Comparison of ENCODE assay signal across 27 cellular contexts in genomic region chr2:189116984-189117383, GRCh38.
DNase-seq lines count a peak whose midpoint lies in the region; ATAC-seq, FAIRE-seq and TF ChIP-seq lines count a peak whose summit lies in the region.
"Had no signal": no experiment of that assay in that cellular context is flagged by ENCODE, and none has a peak within 500 bp of the region (broad histone marks: within the 10 kb centered on the region; RNA-seq: fewer than 3 reads in every experiment).

No MANE protein-coding gene starts in this region.

- ATAC-seq in upper lobe of right lung: no peak
- no peak for ATAC-seq in GM19351 (IDR thresholded peaks at IDR 0.05; ENCODE audit: unreplicated experiment)
- ATAC-seq: activated T-cell treated with anti-CD3 and anti-CD28 coated beads, Interleukin-2, amount 50 U/mL, for 72 hours; left colon; right lobe of liver; stimulated activated naive B cell treated with anti-CD40 and anti-IgM and Interleukin-4, amounts not matched to agents 10 μg/mL and 1 μg/mL and 100 μg/mL, for 72 hours had no signal

- TF ChIP-seq CTCF in SK-N-SH (IDR thresholded peaks at IDR 0.05): no peak
- TF ChIP-seq CTCF in osteocyte (IDR thresholded peaks at IDR 0.05): no peak
- TF ChIP-seq CTCF in upper lobe of right lung (IDR thresholded peaks at IDR 0.05): no peak

- no peak for TF ChIP-seq EP300 in SK-N-SH (IDR thresholded peaks at IDR 0.05; ENCODE audit: borderline replicate concordance in 1 of 2, low read depth in 1 of 2, low read length in 1 of 2)

- no peak overlapping the region for H3K4me3 ChIP-seq in SK-N-SH (ENCODE audit: low read depth in 2 of 2, low read length in 1 of 2)
- H3K4me3 ChIP-seq in upper lobe of right lung: no peak overlapping the region
- H3K4me3 ChIP-seq: GM23338, neural progenitor cell, right lobe of liver, thyroid gland had no signal

- no peaks in the 10 kb centered on the region for H3K27me3 Mint-ChIP-seq in osteocyte (ENCODE audit: unreplicated experiment)

- peak overlapping the region; percentile 78 for H3K27ac Mint-ChIP-seq in osteocyte (ENCODE audit: unreplicated experiment)
- H3K27ac Mint-ChIP-seq: activated T-cell treated with anti-CD3 and anti-CD28 coated beads, Interleukin-2, amount 50 U/mL, for 72 hours; CD4-positive, alpha-beta memory T cell; GM23338; neural progenitor cell; stimulated activated naive B cell treated with anti-CD40 and anti-IgM and Interleukin-4, amounts not matched to agents 10 μg/mL and 1 μg/mL and 100 μg/mL, for 72 hours; WTC11 had no signal

- POLR2A ChIA-PET in SK-N-SH (lab: Yijun Ruan, JAX): no interaction called here

- H3K9me3 Mint-ChIP-seq in osteocyte (ENCODE audit: unreplicated experiment): no peaks in the 10 kb centered on the region
- H3K9me3 Mint-ChIP-seq: activated T-cell treated with anti-CD3 and anti-CD28 coated beads, Interleukin-2, amount 50 U/mL, for 72 hours; CD4-positive, alpha-beta memory T cell; GM23338; neural progenitor cell; stimulated activated naive B cell treated with anti-CD40 and anti-IgM and Interleukin-4, amounts not matched to agents 10 μg/mL and 1 μg/mL and 100 μg/mL, for 72 hours; WTC11 had no signal

- no peak for TF ChIP-seq RAD21 in SK-N-SH (IDR thresholded peaks at IDR 0.05; ENCODE audit: low read length)

- H2AFZ ChIP-seq in SK-N-SH (ENCODE audit: low read depth): peak overlapping the region; percentile 11
- H2AFZ ChIP-seq: GM23338, neural progenitor cell had no signal

- peak overlapping the region; percentile 17 for H3K4me3 Mint-ChIP-seq in osteocyte (ENCODE audit: unreplicated experiment)
- H3K4me3 Mint-ChIP-seq: activated T-cell treated with anti-CD3 and anti-CD28 coated beads, Interleukin-2, amount 50 U/mL, for 72 hours; CD4-positive, alpha-beta memory T cell; GM23338; neural progenitor cell; stimulated activated naive B cell treated with anti-CD40 and anti-IgM and Interleukin-4, amounts not matched to agents 10 μg/mL and 1 μg/mL and 100 μg/mL, for 72 hours; WTC11 had no signal

- H3K27ac ChIP-seq in SK-N-SH (ENCODE audit: low read depth in 2 of 2, low read length in 1 of 2): peak overlapping the region; percentile 80 to 94
- H3K27ac ChIP-seq in upper lobe of right lung: no peak overlapping the region
- H3K27ac ChIP-seq: neural progenitor cell, right lobe of liver, thyroid gland had no signal

- DNase-seq in H54 (ENCODE audit: insufficient read length, low spot score): no peak
- DNase-seq in SK-N-SH: no peak
- peak; percentile 62 for DNase-seq in fibroblast of gingiva (ENCODE audit: low read depth)
- no peak for DNase-seq in osteocyte (ENCODE audit: extremely low spot score, unreplicated experiment)
- no peak for DNase-seq in H4 (ENCODE audit: low spot score)
- DNase-seq in upper lobe of right lung: no peak
- DNase-seq in ecto neural progenitor cell (ENCODE audit: low spot score): no peak
- DNase-seq: activated CD4-positive, alpha-beta T cell treated with anti-CD3 and anti-CD28 coated beads, Interleukin-2, amount 50 U/mL, for 1 hour; activated naive CD4-positive, alpha-beta T cell treated with Interleukin-2 at 50 U/mL for 16 hours; activated T-cell treated with anti-CD3 and anti-CD28 coated beads, Interleukin-2, amount 50 U/mL, for 72 hours; CD4-positive, alpha-beta memory T cell; central memory CD4-positive, alpha-beta T cell; dermis blood vessel endothelial cell; EL; left colon; NCI-H1092; NCI-H187 treated with DMSO at 0.1 percent for 48 hours; NCI-H524 treated with DMSO at 0.1 percent for 48 hours; right lobe of liver; SHP77 treated with DMSO at 0.1 percent for 48 hours; stimulated activated naive B cell treated with anti-CD40 and anti-IgM and Interleukin-4, amounts not matched to agents 10 μg/mL and 1 μg/mL and 100 μg/mL, for 72 hours; thyroid gland had no signal

- no peaks in the 10 kb centered on the region for H3K27me3 ChIP-seq in SK-N-SH (ENCODE audit: insufficient read depth)
- H3K27me3 ChIP-seq in upper lobe of right lung: no peaks in the 10 kb centered on the region
- H3K27me3 ChIP-seq: neural progenitor cell, right lobe of liver, thyroid gland had no signal

- intact Hi-C loops in upper lobe of right lung (cut with DNase I): no loop called here

- 23% methylated on average over 1 of the region's 1 CpG for WGBS in SK-N-SH (ENCODE audit: low lambda C conversion rate)

- H4K20me1 ChIP-seq in SK-N-SH (ENCODE audit: insufficient read depth): no peaks in the 10 kb centered on the region

- CTCF ChIA-PET in SK-N-SH (lab: Yijun Ruan, JAX): interaction anchor here (1.0 to 3.8 kb wide), 5 partner anchors 23 to 295 kb away, joined by 3 to 13 read pairs (median 11); no protein-coding TSS in a partner anchor

- H3K36me3 ChIP-seq in SK-N-SH (replicated peaks in 1 of 2; ENCODE audit: control insufficient read depth in 1 of 2, insufficient read depth in 2 of 2, low read length in 1 of 2): peaks cover 0 to 7% of the 10 kb centered on the region in 2 experiments
- H3K36me3 ChIP-seq in upper lobe of right lung: no peaks in the 10 kb centered on the region
- H3K36me3 ChIP-seq: neural progenitor cell, right lobe of liver, thyroid gland had no signal

- TF ChIP-seq POLR2A in H54 (IDR thresholded peaks at IDR 0.05; ENCODE audit: low read depth, low read length): no peak

- no peak overlapping the region for H3K4me2 ChIP-seq in SK-N-SH
- H3K4me2 ChIP-seq: GM23338, neural progenitor cell had no signal

- peak overlapping the region; percentile 23; the same call in 1 of the 2 replicates for H3K9ac ChIP-seq in SK-N-SH
- H3K9ac ChIP-seq: neural progenitor cell had no signal

- FAIRE-seq in H54 (lab: Jason Lieb, UNC): peak; percentile 64
- FAIRE-seq: GM12892 had no signal

- no peaks in the 10 kb centered on the region for H3K9me2 ChIP-seq in SK-N-SH

- H3K4me1 ChIP-seq in SK-N-SH (ENCODE audit: control insufficient read depth in 1 of 2, insufficient read depth in 2 of 2, low read depth in 1 of 2, low read length in 1 of 2): peaks cover 0 to 47% of the 10 kb centered on the region in 2 experiments; a peak in 3 of 4 replicates
- no peaks in the 10 kb centered on the region for H3K4me1 ChIP-seq in upper lobe of right lung
- H3K4me1 ChIP-seq: neural progenitor cell, right lobe of liver, thyroid gland had no signal

- H3K4me1 Mint-ChIP-seq in osteocyte (ENCODE audit: unreplicated experiment): peaks cover 80% of the 10 kb centered on the region
- H3K4me1 Mint-ChIP-seq: CD4-positive, alpha-beta memory T cell; stimulated activated naive B cell treated with anti-CD40 and anti-IgM and Interleukin-4, amounts not matched to agents 10 μg/mL and 1 μg/mL and 100 μg/mL, for 72 hours had no signal

- peaks cover 24% of the 10 kb centered on the region for H3F3A ChIP-seq in SK-N-SH (replicated peaks; ENCODE audit: insufficient read depth)

- H3K36me3 Mint-ChIP-seq in osteocyte (ENCODE audit: unreplicated experiment): peaks cover 22% of the 10 kb centered on the region
- H3K36me3 Mint-ChIP-seq: CD4-positive, alpha-beta memory T cell; neural progenitor cell; stimulated activated naive B cell treated with anti-CD40 and anti-IgM and Interleukin-4, amounts not matched to agents 10 μg/mL and 1 μg/mL and 100 μg/mL, for 72 hours; WTC11 had no signal

- H3K9me3 ChIP-seq in SK-N-SH (no peaks in the 10 kb centered on the region), upper lobe of right lung (no peaks in the 10 kb centered on the region)
- H3K9me3 ChIP-seq: right lobe of liver, thyroid gland had no signal

- peaks cover 5% of the 10 kb centered on the region; the same call in 1 of the 2 replicates for H3K79me2 ChIP-seq in SK-N-SH (ENCODE audit: insufficient read depth)

TF ChIP-seq in SK-N-SH, 30 proteins besides CTCF, POLR2A, EP300 and RAD21:
- no peak for TF ChIP-seq USF2 (IDR thresholded peaks at IDR 0.05; ENCODE audit: borderline replicate concordance, low read depth, low read length)
- no peak for TF ChIP-seq TEAD4 (IDR thresholded peaks at IDR 0.05; ENCODE audit: borderline replicate concordance, insufficient read depth)
- TF ChIP-seq CHD2 (IDR thresholded peaks at IDR 0.05; ENCODE audit: low read length, partially characterized antibody): no peak
- no peak for TF ChIP-seq FOXJ3 (CRISPR knock-in tag; IDR thresholded peaks at IDR 0.05)
- no peak for TF ChIP-seq PBX3 (IDR thresholded peaks at IDR 0.05)
- no peak for TF ChIP-seq TAF1 (IDR thresholded peaks at IDR 0.05; ENCODE audit: borderline replicate concordance, low read depth, low read length)
- TF ChIP-seq FOXM1 (IDR thresholded peaks at IDR 0.05; ENCODE audit: low read depth): no peak
- no peak for TF ChIP-seq NRF1 (IDR thresholded peaks at IDR 0.05; ENCODE audit: low read depth, low read length)
- no peak for TF ChIP-seq POLR2AphosphoS5 (IDR thresholded peaks at IDR 0.05; ENCODE audit: low read depth, low read length)
- TF ChIP-seq, protein P1, sequence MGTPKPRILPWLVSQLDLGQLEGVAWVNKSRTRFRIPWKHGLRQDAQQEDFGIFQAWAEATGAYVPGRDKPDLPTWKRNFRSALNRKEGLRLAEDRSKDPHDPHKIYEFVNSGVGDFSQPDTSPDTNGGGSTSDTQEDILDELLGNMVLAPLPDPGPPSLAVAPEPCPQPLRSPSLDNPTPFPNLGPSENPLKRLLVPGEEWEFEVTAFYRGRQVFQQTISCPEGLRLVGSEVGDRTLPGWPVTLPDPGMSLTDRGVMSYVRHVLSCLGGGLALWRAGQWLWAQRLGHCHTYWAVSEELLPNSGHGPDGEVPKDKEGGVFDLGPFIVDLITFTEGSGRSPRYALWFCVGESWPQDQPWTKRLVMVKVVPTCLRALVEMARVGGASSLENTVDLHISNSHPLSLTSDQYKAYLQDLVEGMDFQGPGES (IDR thresholded peaks at IDR 0.05; ENCODE audit: low read depth, low read length): no peak
- TF ChIP-seq YY1 (IDR thresholded peaks at IDR 0.05; ENCODE audit: low read depth): no peak
